ENCODE assay signal across 19 cellular contexts in the genomic region with DNA sequence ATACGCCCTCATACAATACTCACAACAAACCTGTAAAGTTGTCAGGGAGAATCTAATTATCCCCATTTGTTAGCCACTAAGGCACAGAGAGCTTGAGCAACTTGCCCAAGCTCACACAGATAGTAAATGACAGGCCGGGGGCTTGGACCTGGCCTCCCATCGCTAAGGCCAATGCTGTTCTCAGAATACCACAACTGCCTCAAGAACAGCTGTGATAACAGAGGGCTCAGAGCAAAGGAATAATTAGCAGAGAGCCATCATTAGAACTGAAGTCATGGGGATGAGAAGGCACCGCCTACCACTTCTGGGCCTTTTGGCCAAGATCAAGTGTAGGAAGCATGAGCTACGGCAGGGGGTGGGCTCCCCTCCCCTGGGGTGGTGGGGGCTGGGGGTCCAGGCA.
"Had no signal": no experiment of that assay in that cellular context is flagged by ENCODE, and none has a peak within 500 bp of the region (broad histone marks: within the 10 kb centered on the region; RNA-seq: fewer than 3 reads in every experiment).

No MANE protein-coding gene starts in this region.

- H3K27ac Mint-ChIP-seq: naive thymus-derived CD8-positive, alpha-beta T cell; stimulated activated naive B cell treated with anti-CD40 and anti-IgM and Interleukin-4, amounts not matched to agents 10 μg/mL and 1 μg/mL and 100 μg/mL, for 72 hours; stimulated activated naive CD8-positive, alpha-beta T cell treated with anti-CD3 and anti-CD28 coated beads, Interleukin-15, amount 100 ng/mL, for 72 hours had no signal

- DNase-seq: cortex of kidney; effector memory CD4-positive, alpha-beta T cell; heart left ventricle; hippocampal formation; left colon; mesendoderm; naive thymus-derived CD8-positive, alpha-beta T cell; occipital lobe; right lobe of liver; stimulated activated CD4-positive, alpha-beta T cell treated with anti-CD3 and anti-CD28 coated beads, Interleukin-2, amount 100 ng/mL, for 24 hours; stimulated activated CD4-positive, alpha-beta T cell treated with anti-CD3 and anti-CD28 coated beads, Interleukin-4, amount 100 ng/mL, for 4 hours; stimulated activated naive B cell treated with anti-CD40 and anti-IgM and Interleukin-4, amounts not matched to agents 10 μg/mL and 1 μg/mL and 100 μg/mL, for 72 hours; stimulated activated naive CD8-positive, alpha-beta T cell treated with anti-CD3 and anti-CD28 coated beads, Interleukin-15, amount 100 ng/mL, for 72 hours; testis; transverse colon had no signal

- H3K27me3 ChIP-seq: pancreas, right lobe of liver, testis, transverse colon had no signal

- H3K4me3 Mint-ChIP-seq: naive thymus-derived CD8-positive, alpha-beta T cell; stimulated activated naive B cell treated with anti-CD40 and anti-IgM and Interleukin-4, amounts not matched to agents 10 μg/mL and 1 μg/mL and 100 μg/mL, for 72 hours; stimulated activated naive CD8-positive, alpha-beta T cell treated with anti-CD3 and anti-CD28 coated beads, Interleukin-15, amount 100 ng/mL, for 72 hours had no signal

- H3K27ac ChIP-seq: heart left ventricle, pancreas, prostate gland, right lobe of liver, testis, transverse colon had no signal

- FAIRE-seq: endometrium, frontal cortex, pancreas had no signal

- H3K36me3 Mint-ChIP-seq: naive thymus-derived CD8-positive, alpha-beta T cell; stimulated activated naive B cell treated with anti-CD40 and anti-IgM and Interleukin-4, amounts not matched to agents 10 μg/mL and 1 μg/mL and 100 μg/mL, for 72 hours had no signal

- H3K9me3 ChIP-seq: heart left ventricle, pancreas, prostate gland, right lobe of liver, testis, transverse colon had no signal

- H3K4me3 ChIP-seq: heart left ventricle, pancreas, prostate gland, right lobe of liver, testis, transverse colon had no signal

- H3K36me3 ChIP-seq: prostate gland, right lobe of liver, transverse colon had no signal

- H3K4me1 ChIP-seq: pancreas, prostate gland, right lobe of liver, testis, transverse colon had no signal

- H3K4me1 Mint-ChIP-seq: stimulated activated naive CD8-positive, alpha-beta T cell treated with anti-CD3 and anti-CD28 coated beads, Interleukin-15, amount 100 ng/mL, for 72 hours had no signal

- H3K9me3 Mint-ChIP-seq: naive thymus-derived CD8-positive, alpha-beta T cell; stimulated activated naive CD8-positive, alpha-beta T cell treated with anti-CD3 and anti-CD28 coated beads, Interleukin-15, amount 100 ng/mL, for 72 hours had no signal
